12 cellular contexts compared by ENCODE assay signal in genomic region chr6:24228681-24229255, GRCh38.
A peak's percentile ranks its signal among the peaks of the same experiment; 100 is the strongest.
DNase-seq lines count a peak whose midpoint lies in the region; ATAC-seq, FAIRE-seq and TF ChIP-seq lines count a peak whose summit lies in the region.
"Had no signal": no experiment of that assay in that cellular context is flagged by ENCODE, and none has a peak within 500 bp of the region (broad histone marks: within the 10 kb centered on the region; RNA-seq: fewer than 3 reads in every experiment).

No MANE protein-coding gene starts in this region.

- intact Hi-C loops in HepG2 (cut with micrococcal nuclease; ENCODE audit: unreplicated experiment) (no loop called here), posterior cingulate gyrus (cut with DNase I) (no loop called here)

- no peak for TF ChIP-seq POLR2A in HepG2 (IDR thresholded peaks at IDR 0.05; ENCODE audit: insufficient read depth in 1 of 2, low read depth in 2 of 2, low read length in 2 of 2)

- POLR2A ChIA-PET in HepG2 (lab: Yijun Ruan, JAX) = no interaction called here

- no peaks in the 10 kb centered on the region for H3K27me3 ChIP-seq in HepG2 (ENCODE audit: control insufficient read depth in 1 of 2, insufficient read depth in 2 of 2, low read length in 2 of 2)

- CTCF ChIA-PET in HepG2 (lab: Yijun Ruan, JAX; ENCODE audit: low intra/inter-chr PET ratio, low total read pairs) = no interaction called here

- TF ChIP-seq RAD21 in HepG2 (CRISPR knock-in tag; IDR thresholded peaks at IDR 0.05) = no peak

- WGBS in HepG2 (ENCODE audit: low lambda C conversion rate) = 73% methylated on average over 3 of the region's 3 CpGs

- peak overlapping the region; percentile 7 for H3K27ac ChIP-seq in HepG2 (ENCODE audit: extremely low read length, insufficient read depth, low read length)
- H3K27ac ChIP-seq: psoas muscle had no signal

- FAIRE-seq in HepG2 (lab: Jason Lieb, UNC) = no peak
- FAIRE-seq: endothelial cell of umbilical vein had no signal

- peak; percentile 49 for ATAC-seq in HG02759 (IDR thresholded peaks at IDR 0.05; ENCODE audit: unreplicated experiment)
- peak; percentile 71 for ATAC-seq in HepG2
- ATAC-seq: HCT116 had no signal

- no peaks in the 10 kb centered on the region for H3K79me2 ChIP-seq in HepG2 (ENCODE audit: insufficient read depth, low read length)

- no peaks in the 10 kb centered on the region for H4K20me1 ChIP-seq in HepG2 (ENCODE audit: insufficient read depth, low read length)

- H3K4me2 ChIP-seq in HepG2 (ENCODE audit: low read depth, low read length) = no peak overlapping the region

- no peak overlapping the region for H3K9ac ChIP-seq in HepG2 (ENCODE audit: insufficient read depth, low read depth, low read length)

- H2AFZ ChIP-seq in HepG2 (ENCODE audit: low read length) = no peak overlapping the region

- H3K4me1 ChIP-seq in HepG2 (ENCODE audit: insufficient read depth, low read length) = peaks cover 20% of the 10 kb centered on the region
- H3K4me1 ChIP-seq: psoas muscle had no signal

- in situ Hi-C loops in HepG2 (cut with HindIII; ENCODE audit: extremely low pct_ligation_motif_present, low pct_unique_long_range_greater_than_20kb) = no loop called here

- no peaks in the 10 kb centered on the region for H3K9me3 ChIP-seq in HepG2 (ENCODE audit: low read length)
- H3K9me3 ChIP-seq: psoas muscle had no signal

- no peak overlapping the region for H3K4me3 ChIP-seq in HepG2 (replicated peaks in 1 of 3; ENCODE audit: insufficient read depth in 1 of 3, low read depth in 2 of 3, low read length in 3 of 3)
- H3K4me3 ChIP-seq: psoas muscle had no signal

- BruUV-seq in HepG2 (replicated peaks; lab: Mats Ljungman, UMichigan) = no TSS peak

- no peak for TF ChIP-seq CTCF in HepG2 (CRISPR knock-in tag; IDR thresholded peaks at IDR 0.05)

- TF ChIP-seq EP300 in HepG2 (IDR thresholded peaks at IDR 0.05; ENCODE audit: low read depth in 2 of 2, low read length in 2 of 2) (no peak), HepG2 (CRISPR knock-in tag; IDR thresholded peaks at IDR 0.05; ENCODE audit: borderline replicate concordance) (no peak)

- peaks cover 16 to 37% of the 10 kb centered on the region in 2 experiments for H3K36me3 ChIP-seq in HepG2 (replicated peaks in 1 of 2; ENCODE audit: control insufficient read depth in 1 of 2, insufficient read depth in 2 of 2, low read length in 2 of 2)

- DNase-seq in COLO829 (ENCODE audit: low spot score) (peak; percentile 81), SKM-1 treated with dmso at 0.1 percent for 144 hours (lab: John Stamatoyannopoulos, UW; ENCODE audit: unreplicated experiment) (peak; percentile 95), HepG2 (ENCODE audit: low spot score) (peak; percentile 69), posterior cingulate gyrus (no peak)
- DNase-seq in activated effector memory CD4-positive, alpha-beta T cell treated with Interleukin-2 at 50 U/mL for 16 hours = no peak
- no peak for DNase-seq in activated CD4-positive, alpha-beta T cell treated with anti-CD3 and anti-CD28 coated beads for 1 hour
- no peak for DNase-seq in stimulated activated CD4-positive, alpha-beta T cell treated with anti-CD3 and anti-CD28 coated beads, Interleukin-4, amount 100 ng/mL, for 24 hours
- DNase-seq: DND-41, psoas muscle had no signal

TF ChIP-seq in HepG2, 621 proteins besides CTCF, POLR2A, EP300 and RAD21:
- TF ChIP-seq SP2 (CRISPR knock-in tag; IDR thresholded peaks at IDR 0.05) (no peak), FOSL2 (CRISPR knock-in tag; IDR thresholded peaks at IDR 0.05) (peak; percentile 72), ZNF674 (CRISPR knock-in tag; IDR thresholded peaks at IDR 0.05; ENCODE audit: low read depth) (no peak), ETV5 (CRISPR knock-in tag; IDR thresholded peaks at IDR 0.05; ENCODE audit: borderline replicate concordance) (peak; percentile 66; the same call in 1 of the 2 replicates), CCDC6 (CRISPR knock-in tag; IDR thresholded peaks at IDR 0.05) (no peak), CEBPB (IDR thresholded peaks at IDR 0.05; ENCODE audit: borderline replicate concordance, low read depth, low read length) (peak; percentile 79), ZNF234 (CRISPR knock-in tag; conservative IDR thresholded peaks at IDR 0.05) (no peak), NR2F1 (CRISPR knock-in tag; IDR thresholded peaks at IDR 0.05) (peak in 1 of 2 experiments; percentile 22; a peak in 1 of 4 replicates), NR2F6 (IDR thresholded peaks at IDR 0.05) (no peak), NR2F6 (CRISPR knock-in tag; IDR thresholded peaks at IDR 0.05) (0 out of 2 replicates have a peak, but pooled peaks have one; percentile 12), CSRNP2 (CRISPR knock-in tag; conservative IDR thresholded peaks at IDR 0.05; ENCODE audit: low read depth) (no peak), RBM22 (optimal IDR thresholded peaks at IDR 0.05; ENCODE audit: low read length) (no peak)
- TF ChIP-seq, protein P1, sequence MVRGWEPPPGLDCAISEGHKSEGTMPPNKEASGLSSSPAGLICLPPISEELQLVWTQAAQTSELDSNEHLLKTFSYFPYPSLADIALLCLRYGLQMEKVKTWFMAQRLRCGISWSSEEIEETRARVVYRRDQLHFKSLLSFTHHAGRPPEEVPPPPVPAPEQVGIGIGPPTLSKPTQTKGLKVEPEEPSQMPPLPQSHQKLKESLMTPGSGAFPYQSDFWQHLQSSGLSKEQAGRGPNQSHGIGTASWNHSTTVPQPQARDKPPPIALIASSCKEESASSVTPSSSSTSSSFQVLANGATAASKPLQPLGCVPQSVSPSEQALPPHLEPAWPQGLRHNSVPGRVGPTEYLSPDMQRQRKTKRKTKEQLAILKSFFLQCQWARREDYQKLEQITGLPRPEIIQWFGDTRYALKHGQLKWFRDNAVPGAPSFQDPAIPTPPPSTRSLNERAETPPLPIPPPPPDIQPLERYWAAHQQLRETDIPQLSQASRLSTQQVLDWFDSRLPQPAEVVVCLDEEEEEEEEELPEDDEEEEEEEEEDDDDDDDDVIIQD (CRISPR knock-in tag; IDR thresholded peaks at IDR 0.05; ENCODE audit: low read depth) = peak; percentile 41; the same call in 1 of the 2 replicates

Comparison
In these comparisons a context has a peak if more than half of its experiments do, and no peak if none do; other contexts are left out.
1. DNase-seq: peak in COLO829 (single experiment), SKM-1 treated with dmso at 0.1 percent for 144 hours (single experiment) and HepG2 (single experiment); none in activated effector memory CD4-positive, alpha-beta T cell treated with Interleukin-2 at 50 U/mL for 16 hours (single experiment), activated CD4-positive, alpha-beta T cell treated with anti-CD3 and anti-CD28 coated beads for 1 hour (single experiment), posterior cingulate gyrus (0 of 10) and stimulated activated CD4-positive, alpha-beta T cell treated with anti-CD3 and anti-CD28 coated beads, Interleukin-4, amount 100 ng/mL, for 24 hours (single experiment).